18 cellular contexts compared by ENCODE assay signal in the genomic region with DNA sequence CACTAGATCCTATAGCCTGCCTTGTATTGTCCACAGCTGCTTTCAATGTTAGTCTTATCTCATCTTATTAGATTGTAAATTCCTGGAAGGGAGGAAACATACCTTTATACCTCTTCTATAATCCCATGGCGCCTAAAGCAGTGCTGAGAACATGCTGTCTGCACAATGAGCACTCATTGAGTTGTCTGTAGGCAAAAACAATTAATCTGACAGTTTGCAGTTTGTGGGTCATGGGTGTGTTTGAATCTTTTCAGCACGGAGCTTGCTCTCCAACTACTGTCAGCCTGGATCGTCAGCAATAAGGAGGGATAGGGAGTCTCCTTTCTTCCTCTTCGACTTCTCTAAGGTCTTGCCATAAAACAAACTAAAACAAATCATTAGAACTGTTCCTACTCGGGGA. TPM values are rescaled to one million over a fixed set of nuclear protein-coding genes. Genes with fewer than 3 reads are reported as not detected.
DNase-seq lines count a peak whose midpoint lies in the region; ATAC-seq and TF ChIP-seq lines count a peak whose summit lies in the region.
"Had no signal": no experiment of that assay in that cellular context is flagged by ENCODE, and none has a peak within 500 bp of the region (broad histone marks: within the 10 kb centered on the region; RNA-seq: fewer than 3 reads in every experiment).

No MANE protein-coding gene starts in this region.

- H3K4me1 ChIP-seq in neuronal stem cell (ENCODE audit: control insufficient read depth in 2 of 2, insufficient read depth in 1 of 2, low read depth in 1 of 2, low read length in 2 of 2) (peaks cover 6 to 13% of the 10 kb centered on the region in 2 donors), upper lobe of right lung (no peaks in the 10 kb centered on the region)
- H3K4me1 ChIP-seq: A549 had no signal

- H3K4me2 ChIP-seq in neuronal stem cell (ENCODE audit: insufficient read depth, low read length, poor library complexity, severe bottlenecking) = no peak overlapping the region
- H3K4me2 ChIP-seq: A549 had no signal

- no peak overlapping the region for H3K9ac ChIP-seq in neuronal stem cell (ENCODE audit: low read depth, low read length, poor library complexity)
- H3K9ac ChIP-seq: GM23248 had no signal

- peaks cover 7% of the 10 kb centered on the region for H3K9me3 Mint-ChIP-seq in mesothelial cell of epicardium
- H3K9me3 Mint-ChIP-seq: CD4-positive, alpha-beta memory T cell had no signal

- no peak overlapping the region for H3K27ac ChIP-seq in neuronal stem cell (replicated peaks; ENCODE audit: low read length)
- H3K27ac ChIP-seq in upper lobe of right lung = no peak overlapping the region
- H3K27ac ChIP-seq: 22Rv1, A549, GM23248 had no signal

- intact Hi-C loops in upper lobe of right lung (cut with DNase I) = no loop called here

- H3K4me3 ChIP-seq in neuronal stem cell (ENCODE audit: low read length in 2 of 2) = no peak overlapping the region
- no peak overlapping the region for H3K4me3 ChIP-seq in upper lobe of right lung
- H3K4me3 ChIP-seq: A549, GM23248 had no signal

- H3K4me3 Mint-ChIP-seq in mesothelial cell of epicardium = no peak overlapping the region
- H3K4me3 Mint-ChIP-seq: CD14-positive monocyte; CD4-positive, alpha-beta memory T cell had no signal

- TF ChIP-seq CTCF in mesothelial cell of epicardium (IDR thresholded peaks at IDR 0.05; ENCODE audit: unreplicated experiment) (no peak), upper lobe of right lung (IDR thresholded peaks at IDR 0.05) (no peak)

- H3K27me3 Mint-ChIP-seq in mesothelial cell of epicardium (ENCODE audit: low read depth) = no peaks in the 10 kb centered on the region

- H2AFZ ChIP-seq in neuronal stem cell (ENCODE audit: low read length) = peak overlapping the region; percentile 5
- H2AFZ ChIP-seq: GM23248 had no signal

- H4K8ac ChIP-seq in neuronal stem cell (ENCODE audit: low read depth, low read length) = no peak overlapping the region

- H4K91ac ChIP-seq in neuronal stem cell (ENCODE audit: low read depth, low read length, poor library complexity) = no peak overlapping the region

- H3K36me3 ChIP-seq in neuronal stem cell (replicated peaks in 1 of 2; ENCODE audit: control insufficient read depth in 2 of 2, insufficient read depth in 2 of 2, low read length in 2 of 2) (no peaks in the 10 kb centered on the region), upper lobe of right lung (no peaks in the 10 kb centered on the region)

- H3K23ac ChIP-seq in neuronal stem cell (ENCODE audit: low read depth, low read length, poor library complexity) = no peak overlapping the region

- no peaks in the 10 kb centered on the region for H3K27me3 ChIP-seq in neuronal stem cell (ENCODE audit: control insufficient read depth in 3 of 3, insufficient read depth in 3 of 3, low read depth in 1 of 3, low read length in 3 of 3)
- no peaks in the 10 kb centered on the region for H3K27me3 ChIP-seq in upper lobe of right lung

- H3K4ac ChIP-seq in neuronal stem cell (ENCODE audit: low read length) = no peak overlapping the region

- no peak overlapping the region for H2AK5ac ChIP-seq in neuronal stem cell (ENCODE audit: low read depth, low read length)

- H2BK12ac ChIP-seq in neuronal stem cell (ENCODE audit: low read length) = no peak overlapping the region

- H2BK120ac ChIP-seq in neuronal stem cell (ENCODE audit: low read depth, low read length) = no peak overlapping the region

- ATAC-seq in GM18907 (IDR thresholded peaks at IDR 0.05; ENCODE audit: unreplicated experiment) (no peak), GM21825 (IDR thresholded peaks at IDR 0.05; ENCODE audit: unreplicated experiment) (no peak), upper lobe of right lung (no peak)
- ATAC-seq: A549 had no signal

- DNase-seq in NCI-H82 (lab: John Stamatoyannopoulos, UW) = peak; percentile 58
- DNase-seq in NCI-H82 treated with DMSO at 0.1 percent for 48 hours (lab: John Stamatoyannopoulos, UW; ENCODE audit: unreplicated experiment) = no peak
- no peak for DNase-seq in mesothelial cell of epicardium (ENCODE audit: low spot score in 2 of 2, unreplicated experiment in 2 of 2)
- no peak for DNase-seq in neuronal stem cell (ENCODE audit: low spot score)
- no peak for DNase-seq in activated CD4-positive, alpha-beta T cell treated with anti-CD3 and anti-CD28 coated beads, Interleukin-2, amount 50 U/mL, for 48 hours
- DNase-seq in upper lobe of right lung = no peak
- DNase-seq: AML-193; CD4-positive, alpha-beta memory T cell; DMS79 treated with DMSO at 0.1 percent for 48 hours; GF-D8; GM23248; H7 had no signal

- no peaks in the 10 kb centered on the region for H3K79me1 ChIP-seq in neuronal stem cell (ENCODE audit: low read depth, low read length)

- H3K9me3 ChIP-seq in neuronal stem cell (replicated peaks in 1 of 2; ENCODE audit: control insufficient read depth in 2 of 2, insufficient read depth in 1 of 2, low read depth in 1 of 2, low read length in 2 of 2) = no peaks in the 10 kb centered on the region
- H3K9me3 ChIP-seq in upper lobe of right lung = no peaks in the 10 kb centered on the region
- H3K9me3 ChIP-seq: A549 had no signal

- no peak overlapping the region for H3K18ac ChIP-seq in neuronal stem cell (ENCODE audit: low read length)

- no peak overlapping the region for H2BK15ac ChIP-seq in neuronal stem cell (ENCODE audit: low read length)

- peak overlapping the region; percentile 64 for H3K27ac Mint-ChIP-seq in mesothelial cell of epicardium
- H3K27ac Mint-ChIP-seq: CD14-positive monocyte; CD4-positive, alpha-beta memory T cell had no signal

- peaks cover 15% of the 10 kb centered on the region for H3K4me1 Mint-ChIP-seq in mesothelial cell of epicardium
- H3K4me1 Mint-ChIP-seq: CD4-positive, alpha-beta memory T cell had no signal

- no peak overlapping the region for H2BK5ac ChIP-seq in neuronal stem cell (ENCODE audit: low read length)

- WGBS in neuronal stem cell (ENCODE audit: extremely low coverage in 2 of 2, insufficient read length in 2 of 2, insufficient replicate concordance in 1 of 2), 2 donors = no CpG with 5 or more reads among the region's 5 CpGs

- H3K14ac ChIP-seq in neuronal stem cell (ENCODE audit: low read length) = no peak overlapping the region

- H3K36me3 Mint-ChIP-seq in mesothelial cell of epicardium = no peaks in the 10 kb centered on the region
- H3K36me3 Mint-ChIP-seq: CD14-positive monocyte; CD4-positive, alpha-beta memory T cell had no signal

RNA-seq across cellular contexts. Expression of gene GREB1L, which starts 26.6 kb away (rescaled TPM):
- total RNA-seq in mesothelial cell of epicardium = 23.0 to 25.5 TPM (median 25.3 TPM) in 3 replicates
- 59.3 TPM for polyA plus RNA-seq in neuronal stem cell (2013, experiment 1 of 2)
- 59.9 TPM for polyA plus RNA-seq in neuronal stem cell (2013, experiment 2 of 2)
- total RNA-seq in upper lobe of right lung = 1.2 TPM
- total RNA-seq: CD4-positive, alpha-beta memory T cell; HT-29 had no signal

Comparison
In these comparisons a context has a peak if more than half of its experiments do, and no peak if none do; other contexts are left out.
1. RNA of gene GREB1L, which starts 26.6 kb away (total RNA-seq): 23.0 to 25.5 TPM in mesothelial cell of epicardium; 1.2 TPM in upper lobe of right lung (single experiment); every median in the first group is over 10 times any median in the second.